10 cellular contexts compared by ENCODE assay signal in the genomic region with DNA sequence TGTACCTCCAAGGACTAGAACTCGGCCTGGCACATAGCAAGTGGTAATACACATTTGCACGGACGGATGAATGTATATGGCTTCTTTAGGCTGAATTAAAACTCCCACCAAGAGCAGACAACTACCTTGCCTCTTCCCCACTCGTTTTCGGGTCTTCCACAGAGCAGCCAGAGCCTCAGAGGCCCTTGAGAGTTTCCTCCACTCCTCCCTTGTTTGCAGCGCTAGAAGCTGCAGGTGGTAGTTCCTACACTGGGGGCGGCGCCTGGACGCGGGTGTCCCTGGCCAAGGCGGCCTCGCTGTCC. TPM values are rescaled to one million over a fixed set of nuclear protein-coding genes. Genes with fewer than 3 reads are reported as not detected.
A peak's percentile ranks its signal among the peaks of the same experiment; 100 is the strongest.
DNase-seq lines count a peak whose midpoint lies in the region; ATAC-seq and TF ChIP-seq lines count a peak whose summit lies in the region.
"Had no signal": no experiment of that assay in that cellular context is flagged by ENCODE, and none has a peak within 500 bp of the region (broad histone marks: within the 10 kb centered on the region; RNA-seq: fewer than 3 reads in every experiment).

No MANE protein-coding gene starts in this region.

- H3K9me3 ChIP-seq in HCT116 (ENCODE audit: control insufficient read depth in 1 of 2, insufficient read depth in 1 of 2, low read depth in 1 of 2, low read length in 2 of 2), result no peaks in the 10 kb centered on the region

- intact Hi-C loops in HCT116 (cut with micrococcal nuclease), result no loop called here

- no peaks in the 10 kb centered on the region for H3K4me1 ChIP-seq in HCT116 (ENCODE audit: control insufficient read depth in 1 of 2, insufficient read depth in 2 of 2, low read length in 2 of 2)

- H3K9me2 ChIP-seq in HCT116 (ENCODE audit: insufficient read depth), result no peaks in the 10 kb centered on the region

- no TSS peak for BruUV-seq in HCT116 (replicated peaks; lab: Mats Ljungman, UMichigan)

- no peaks in the 10 kb centered on the region for H3K27me3 ChIP-seq in HCT116 (ENCODE audit: insufficient read depth, low read length)

- ATAC-seq in HCT116, result peak; percentile 73
- no peak for ATAC-seq in HG03045 (IDR thresholded peaks at IDR 0.05; ENCODE audit: unreplicated experiment)

- H3K27ac ChIP-seq in HCT116 (ENCODE audit: low read depth, low read length) (no peak overlapping the region), skin epidermis (no peak overlapping the region)

- RAD21 ChIA-PET in HCT116 (lab: Charles Lee; ENCODE audit: low non-redundant PET in 1 of 2, low total read pairs in 2 of 2, uncharacterized antibody in 2 of 2, unreplicated experiment in 2 of 2), result no interaction called here

- peak overlapping the region; percentile 38 for H3K4me2 ChIP-seq in HCT116 (ENCODE audit: low read length)

- CTCF ChIA-PET in HCT116 (lab: Charles Lee), result no interaction called here

- H3K79me2 ChIP-seq in HCT116 (ENCODE audit: insufficient read depth, low read length), result no peaks in the 10 kb centered on the region

- no peaks in the 10 kb centered on the region for H3K36me3 ChIP-seq in HCT116 (ENCODE audit: control insufficient read depth in 1 of 2, insufficient read depth in 2 of 2, low read length in 2 of 2)

- POLR2A ChIA-PET in HCT116 (lab: Charles Lee), result no interaction called here

- TF ChIP-seq POLR2A in HCT116 (IDR thresholded peaks at IDR 0.05; ENCODE audit: borderline replicate concordance, extremely low read depth, insufficient read depth, insufficient read length), result no peak

- no peaks in the 10 kb centered on the region for H4K20me1 ChIP-seq in HCT116 (ENCODE audit: insufficient read depth)

- DNase-seq in HCT116 (ENCODE audit: low read depth, low spot score) (no peak), AG08396 (ENCODE audit: low spot score) (no peak), SIG-M5 treated with dmso at 0.1 percent for 504 hours (lab: John Stamatoyannopoulos, UW; ENCODE audit: unreplicated experiment) (no peak)
- no peak for DNase-seq in activated CD8-positive, alpha-beta memory T cell treated with anti-CD3 and anti-CD28 coated beads for 24 hours
- DNase-seq: NCI-H226 had no signal

- no peak overlapping the region for H3K9ac ChIP-seq in HCT116 (ENCODE audit: low read length)

- no peak for TF ChIP-seq RAD21 in HCT116 (IDR thresholded peaks at IDR 0.05; ENCODE audit: low read depth)

- H3K4me3 ChIP-seq in HCT116 (replicated peaks in 1 of 2; ENCODE audit: low read depth in 1 of 2, low read length in 2 of 2) (no peak overlapping the region), WI38 (ENCODE audit: low read depth, low read length) (peak overlapping the region; percentile 79), iPS-11a (ENCODE audit: low read depth, low read length) (peak overlapping the region; percentile 48), skin epidermis (peak overlapping the region in 6 of 7 experiments; percentile 29 to 53 (median 42))
- H3K4me3 ChIP-seq: GM12878 had no signal

- peak overlapping the region; percentile 7 for H2AFZ ChIP-seq in HCT116 (ENCODE audit: low read depth, low read length, poor library complexity, severe bottlenecking)

- no peak for TF ChIP-seq CTCF in HCT116 (IDR thresholded peaks at IDR 0.05 in 2 of 3, conservative IDR thresholded peaks at IDR 0.05 in 1 of 3; ENCODE audit: borderline replicate concordance in 1 of 3, insufficient read depth in 1 of 3, low read depth in 2 of 3, low read length in 2 of 3)
- no peak for TF ChIP-seq CTCF in WI38 (IDR thresholded peaks at IDR 0.05; ENCODE audit: low read depth, low read length)

TF ChIP-seq in HCT116, 20 proteins besides CTCF, POLR2A, EP300 and RAD21:
- TF ChIP-seq YY1 (IDR thresholded peaks at IDR 0.05; ENCODE audit: extremely low read depth, insufficient replicate concordance, low read depth, low read length), result no peak
- TF ChIP-seq SRF (IDR thresholded peaks at IDR 0.05; ENCODE audit: low read depth), result no peak
- no peak for TF ChIP-seq ELF1 (IDR thresholded peaks at IDR 0.05; ENCODE audit: borderline replicate concordance, low read depth)
- TF ChIP-seq EGR1 (IDR thresholded peaks at IDR 0.05; ENCODE audit: low read depth), result no peak
- TF ChIP-seq ZNF274 (IDR thresholded peaks at IDR 0.05; ENCODE audit: low read depth, low read length), result no peak
- TF ChIP-seq, protein P1, sequence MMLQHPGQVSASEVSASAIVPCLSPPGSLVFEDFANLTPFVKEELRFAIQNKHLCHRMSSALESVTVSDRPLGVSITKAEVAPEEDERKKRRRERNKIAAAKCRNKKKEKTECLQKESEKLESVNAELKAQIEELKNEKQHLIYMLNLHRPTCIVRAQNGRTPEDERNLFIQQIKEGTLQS (IDR thresholded peaks at IDR 0.05), result no peak
TF ChIP-seq in HCT116: peak in this region for 0.

RNA-seq across cellular contexts. Expression of a gene that starts 10.2 kb away (rescaled TPM):
- 12.0 TPM for total RNA-seq in HCT116 (2021; ENCODE audit: unreplicated experiment)
- polyA plus RNA-seq in HCT116 (2012), result 2.4 and 3.5 TPM in 2 replicates

Comparison
In these comparisons a context has a peak if more than half of its experiments do, and no peak if none do; other contexts are left out.
1. H3K4me3 ChIP-seq: peak in WI38 (single experiment), iPS-11a (single experiment) and skin epidermis (6 of 7); none in HCT116 (0 of 2).